Comparison of ENCODE assay signal across 10 cellular contexts in the genomic region with DNA sequence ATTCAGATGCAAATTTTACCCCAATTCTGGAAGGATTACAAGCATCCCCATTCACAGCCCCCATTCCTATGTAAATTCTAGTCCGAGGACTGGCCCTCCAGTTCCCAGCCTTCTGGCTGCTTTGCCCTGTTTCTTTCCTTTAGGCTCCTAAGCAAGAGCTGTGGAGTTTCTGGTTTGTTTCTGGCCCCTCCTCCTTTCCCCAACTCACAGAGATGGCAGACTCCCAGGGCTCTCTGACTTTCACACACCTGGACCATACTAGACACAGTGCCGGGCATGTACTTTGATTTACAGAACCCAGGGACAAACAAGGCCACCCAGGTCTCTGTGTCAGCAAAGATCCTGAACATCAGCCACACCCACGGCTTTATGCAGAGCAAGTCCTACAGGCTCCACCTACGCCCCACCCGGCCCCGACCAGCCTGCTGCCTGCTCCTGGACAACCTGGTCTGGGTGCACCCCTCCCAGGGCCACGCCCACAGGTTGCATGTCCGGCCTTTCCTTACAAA.
A peak's percentile ranks its signal among the peaks of the same experiment; 100 is the strongest.
DNase-seq lines count a peak whose midpoint lies in the region; ATAC-seq, FAIRE-seq and TF ChIP-seq lines count a peak whose summit lies in the region.
"Had no signal": no experiment of that assay in that cellular context is flagged by ENCODE, and none has a peak within 500 bp of the region (broad histone marks: within the 10 kb centered on the region; RNA-seq: fewer than 3 reads in every experiment).

No MANE protein-coding gene starts in this region.

- POLR2A ChIA-PET in CD8-positive, alpha-beta memory T cell (lab: Charles Lee) = no interaction called here

- intact Hi-C loops in lower lobe of right lung (cut with DNase I) = no loop called here

- peak overlapping the region; percentile 76 to 99 (median 92) for H3K27ac Mint-ChIP-seq in CD8-positive, alpha-beta memory T cell
- peak overlapping the region; percentile 28 to 88 (median 77) for H3K27ac Mint-ChIP-seq in brain

- peak overlapping the region in 6 of 7 donors; percentile 13 to 88 (median 52) for H3K4me3 Mint-ChIP-seq in CD8-positive, alpha-beta memory T cell
- peak overlapping the region in 2 of 5 experiments; percentile 26 to 49 for H3K4me3 Mint-ChIP-seq in brain

- H3K27me3 ChIP-seq in CD8-positive, alpha-beta memory T cell (ENCODE audit: insufficient read depth, low read length, poor library complexity, severe bottlenecking) = no peaks in the 10 kb centered on the region
- H3K27me3 ChIP-seq in lower lobe of right lung (ENCODE audit: low read depth) = no peaks in the 10 kb centered on the region

- DNase-seq in CD8-positive, alpha-beta memory T cell = no peak
- DNase-seq in LoVo (ENCODE audit: low spot score) = peak; percentile 69
- peak; percentile 86 for DNase-seq in lower lobe of right lung
- no peak for DNase-seq in AG08396 (ENCODE audit: low spot score)
- no peak for DNase-seq in urothelium cell line (ENCODE audit: low spot score)
- DNase-seq in GM19238 (ENCODE audit: insufficient read length, low spot score) = no peak
- DNase-seq: head of caudate nucleus, NCI-H524 treated with DMSO at 0.1 percent for 48 hours had no signal

- CTCF ChIA-PET in CD8-positive, alpha-beta memory T cell (lab: Charles Lee) = interaction anchor here (1.0 to 2.0 kb wide), 4 partner anchors 13 to 114 kb away, joined by 3 to 9 read pairs (median 4); no protein-coding TSS in a partner anchor

- no peak overlapping the region for H3K27ac ChIP-seq in CD8-positive, alpha-beta memory T cell (ENCODE audit: low read depth, low read length)
- H3K27ac ChIP-seq in lower lobe of right lung = no peak overlapping the region

- peaks cover 0 to 73% (median 2%) of the 10 kb centered on the region in 3 donors for H3K36me3 Mint-ChIP-seq in CD8-positive, alpha-beta memory T cell
- no peaks in the 10 kb centered on the region for H3K36me3 Mint-ChIP-seq in brain

- no peak for FAIRE-seq in urothelium cell line (lab: Jason Lieb, UNC)

- H3K9me3 Mint-ChIP-seq in CD8-positive, alpha-beta memory T cell = no peaks in the 10 kb centered on the region
- no peaks in the 10 kb centered on the region for H3K9me3 Mint-ChIP-seq in brain

- no peaks in the 10 kb centered on the region for H3K27me3 Mint-ChIP-seq in CD8-positive, alpha-beta memory T cell
- H3K27me3 Mint-ChIP-seq in brain = no peaks in the 10 kb centered on the region

- peaks cover 7% of the 10 kb centered on the region for H3K36me3 ChIP-seq in CD8-positive, alpha-beta memory T cell (ENCODE audit: insufficient read depth, low read length)
- no peaks in the 10 kb centered on the region for H3K36me3 ChIP-seq in lower lobe of right lung

- peaks cover 81 to 97% (median 91%) of the 10 kb centered on the region in 3 donors for H3K4me1 Mint-ChIP-seq in CD8-positive, alpha-beta memory T cell
- H3K4me1 Mint-ChIP-seq in brain = peaks cover 49% of the 10 kb centered on the region

- ATAC-seq in lower lobe of right lung (peak; percentile 62 to 67), GM21447 (IDR thresholded peaks at IDR 0.05; ENCODE audit: unreplicated experiment) (no peak)

- TF ChIP-seq CTCF in brain (conservative IDR thresholded peaks at IDR 0.05) (no peak), lower lobe of right lung (IDR thresholded peaks at IDR 0.05) (no peak)

- no peak overlapping the region for H3K4me3 ChIP-seq in CD8-positive, alpha-beta memory T cell (ENCODE audit: low read length)
- H3K4me3 ChIP-seq in lower lobe of right lung = no peak overlapping the region

- H3K9me3 ChIP-seq in CD8-positive, alpha-beta memory T cell (ENCODE audit: low read length) = no peaks in the 10 kb centered on the region
- H3K9me3 ChIP-seq in lower lobe of right lung = no peaks in the 10 kb centered on the region

- H3K4me1 ChIP-seq in CD8-positive, alpha-beta memory T cell (ENCODE audit: insufficient read depth, low read length) = peaks cover 91% of the 10 kb centered on the region
- peaks cover 44% of the 10 kb centered on the region for H3K4me1 ChIP-seq in lower lobe of right lung

Comparison
In these comparisons a context has a peak if more than half of its experiments do, and no peak if none do; other contexts are left out.
1. DNase-seq: peak in LoVo (single experiment) and lower lobe of right lung (single experiment); none in CD8-positive, alpha-beta memory T cell (0 of 5), AG08396 (single experiment), urothelium cell line (single experiment) and GM19238 (single experiment).